10 cellular contexts compared by ENCODE assay signal in the genomic region with DNA sequence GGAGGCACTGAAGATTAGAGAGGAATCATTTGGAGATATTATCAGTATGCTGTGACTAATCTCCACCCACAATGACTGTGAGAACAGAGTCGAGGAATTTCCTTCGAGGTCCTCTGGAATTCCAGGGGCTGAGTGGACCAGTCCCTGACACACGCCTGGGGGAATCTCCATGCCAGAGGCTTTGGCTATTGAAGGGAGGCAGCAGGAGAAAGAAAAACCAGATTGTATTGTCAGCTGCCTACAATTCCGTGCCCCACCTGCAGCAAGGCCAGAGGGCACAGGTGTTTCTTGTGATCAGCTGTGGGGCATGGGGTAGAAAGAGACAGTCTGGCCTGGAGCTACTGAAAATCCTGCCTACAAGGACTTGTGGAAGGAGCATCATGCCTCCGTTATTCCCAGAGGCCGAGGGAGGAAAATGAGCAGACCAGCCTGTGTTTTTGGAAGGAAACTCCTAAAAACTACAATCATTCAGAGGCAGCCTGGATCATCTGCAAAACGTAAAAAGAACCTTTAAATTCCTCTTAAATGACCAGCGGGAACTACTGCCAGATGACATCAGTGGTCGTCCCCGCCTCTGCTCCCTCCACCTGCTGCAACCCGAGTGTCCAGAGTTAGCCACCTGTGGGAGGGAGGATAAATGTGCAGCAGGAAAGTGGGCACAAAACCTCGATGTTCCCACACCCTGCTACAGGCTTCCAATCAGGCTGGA. TPM values are rescaled to one million over a fixed set of nuclear protein-coding genes. Genes with fewer than 3 reads are reported as not detected.
A peak's percentile ranks its signal among the peaks of the same experiment; 100 is the strongest.
DNase-seq lines count a peak whose midpoint lies in the region; ATAC-seq and TF ChIP-seq lines count a peak whose summit lies in the region.
"Had no signal": no experiment of that assay in that cellular context is flagged by ENCODE, and none has a peak within 500 bp of the region (broad histone marks: within the 10 kb centered on the region; RNA-seq: fewer than 3 reads in every experiment).

No MANE protein-coding gene starts in this region.

- H3K79me2 ChIP-seq in mesendoderm (ENCODE audit: control insufficient read depth, insufficient read depth, low read length), result no peaks in the 10 kb centered on the region

- BruUV-seq in Caco-2 (replicated peaks; lab: Mats Ljungman, UMichigan), result no TSS peak

- no peak overlapping the region for H3K9ac ChIP-seq in mesendoderm (ENCODE audit: low read length)

- H3K27me3 Mint-ChIP-seq in Caco-2 (ENCODE audit: insufficient read depth, unreplicated experiment), result no peaks in the 10 kb centered on the region

- peaks cover 12% of the 10 kb centered on the region for H3K4me1 Mint-ChIP-seq in Caco-2 (ENCODE audit: low read depth, unreplicated experiment)

- no peak overlapping the region for H3K18ac ChIP-seq in mesendoderm (ENCODE audit: low read length)

- peak overlapping the region; percentile 41 for H3K4me3 Mint-ChIP-seq in Caco-2 (ENCODE audit: unreplicated experiment)

- no CpG with 5 or more reads among the region's 12 CpGs for WGBS in mesendoderm (ENCODE audit: extremely low coverage, insufficient coverage, low lambda C conversion rate)

- H3K27ac ChIP-seq in mesendoderm (ENCODE audit: low read depth, low read length), result no peak overlapping the region
- H3K27ac ChIP-seq: SK-N-MC had no signal

- H3K4me1 ChIP-seq in Caco-2 (peaks cover 29% of the 10 kb centered on the region), mesendoderm (ENCODE audit: control insufficient read depth, low read depth, low read length) (peaks cover 3% of the 10 kb centered on the region)

- no peak overlapping the region for H2BK120ac ChIP-seq in mesendoderm (ENCODE audit: low read depth, low read length)

- H3K23ac ChIP-seq in mesendoderm (ENCODE audit: low read length), result no peak overlapping the region

- no peak overlapping the region for H2BK5ac ChIP-seq in mesendoderm (ENCODE audit: low read length)

- POLR2A ChIA-PET in Caco-2 (lab: Charles Lee), result no interaction called here

- no peak overlapping the region for H2BK15ac ChIP-seq in mesendoderm (replicated peaks; ENCODE audit: low read depth)

- no peaks in the 10 kb centered on the region for H3K36me3 Mint-ChIP-seq in Caco-2 (ENCODE audit: insufficient read depth, unreplicated experiment)

- H3K56ac ChIP-seq in mesendoderm (ENCODE audit: low read length), result no peak overlapping the region

- CTCF ChIA-PET in Caco-2 (lab: Charles Lee), result interaction anchor here (1.6 kb wide), 1 partner anchor 13 kb away, joined by 3 read pairs; no protein-coding TSS in a partner anchor

- H3K27ac Mint-ChIP-seq in Caco-2 (ENCODE audit: unreplicated experiment), result peak overlapping the region; percentile 46

- H3K4me3 ChIP-seq in Caco-2 (ENCODE audit: low read depth, low read length), result no peak overlapping the region
- no peak overlapping the region for H3K4me3 ChIP-seq in cardiac fibroblast (replicated peaks in 1 of 2; ENCODE audit: low read depth in 2 of 2, low read length in 2 of 2)
- no peak overlapping the region for H3K4me3 ChIP-seq in mesendoderm (ENCODE audit: low read length)
- H3K4me3 ChIP-seq: SK-N-MC had no signal

- no peaks in the 10 kb centered on the region for H3K36me3 ChIP-seq in Caco-2 (ENCODE audit: control insufficient read depth, insufficient read depth, low read length)
- no peaks in the 10 kb centered on the region for H3K36me3 ChIP-seq in mesendoderm (ENCODE audit: control insufficient read depth, insufficient read depth, low read length)

- no peak for ATAC-seq in GM19455 (IDR thresholded peaks at IDR 0.05; ENCODE audit: unreplicated experiment)

- H2AK5ac ChIP-seq in mesendoderm (ENCODE audit: low read length), result no peak overlapping the region

- H3K4ac ChIP-seq in mesendoderm (ENCODE audit: low read depth, low read length), result no peak overlapping the region

- no peak for TF ChIP-seq CTCF in Caco-2 (IDR thresholded peaks at IDR 0.05; ENCODE audit: insufficient read depth in 1 of 2, low read depth in 1 of 2, low read length in 1 of 2, severe bottlenecking in 1 of 2, unreplicated experiment in 1 of 2)
- no peak for TF ChIP-seq CTCF in cardiac fibroblast (IDR thresholded peaks at IDR 0.05; ENCODE audit: low read depth, low read length)

- no peak overlapping the region for H4K8ac ChIP-seq in mesendoderm (ENCODE audit: low read depth, low read length)

- H3K9me3 ChIP-seq in Caco-2, result no peaks in the 10 kb centered on the region

- no peaks in the 10 kb centered on the region for H3K79me1 ChIP-seq in mesendoderm (ENCODE audit: low read length)

- H3K4me2 ChIP-seq in mesendoderm (ENCODE audit: low read length), result no peak overlapping the region

- H3K27me3 ChIP-seq in Caco-2 (replicated peaks; ENCODE audit: control insufficient read depth, insufficient read depth, low read length), result no peaks in the 10 kb centered on the region
- no peaks in the 10 kb centered on the region for H3K27me3 ChIP-seq in mesendoderm (ENCODE audit: insufficient read depth, low read length, poor library complexity)

- DNase-seq in Caco-2, result peak; percentile 77 to 90
- DNase-seq in M059J (ENCODE audit: low read depth), result peak; percentile 96
- peak; percentile 64 to 88 for DNase-seq in cardiac fibroblast (ENCODE audit: low read depth in 2 of 2)
- peak; percentile 96 for DNase-seq in mesendoderm
- DNase-seq in Kasumi-1 (lab: John Stamatoyannopoulos, UW), result no peak
- no peak for DNase-seq in germinal center (ENCODE audit: low spot score)
- DNase-seq in DMS153 (lab: John Stamatoyannopoulos, UW), result no peak
- DNase-seq: cerebellar nuclear complex had no signal

- no peaks in the 10 kb centered on the region for H3K9me3 Mint-ChIP-seq in Caco-2 (ENCODE audit: unreplicated experiment)

- intact Hi-C loops in Caco-2 (cut with micrococcal nuclease; ENCODE audit: unreplicated experiment), result no loop called here

- H4K5ac ChIP-seq in mesendoderm (ENCODE audit: low read length), result no peak overlapping the region

RNA-seq across cellular contexts. Expression of a gene that starts 25.4 kb away (rescaled TPM):
- total RNA-seq in Caco-2 (2022), result 46.7 and 52.3 TPM in 2 replicates
- 4.1 and 7.6 TPM in 2 replicates for total RNA-seq in M059J (2014; rRNA removed; shearing (Covaris generic))
- polyA plus RNA-seq in mesendoderm (2013, experiment 1 of 2), result 41.0 TPM
- polyA plus RNA-seq in mesendoderm (2013, experiment 2 of 2), result 39.0 TPM

Comparison
In these comparisons a context has a peak if more than half of its experiments do, and no peak if none do; other contexts are left out.
1. DNase-seq: peak in Caco-2 (2 of 2), M059J (single experiment), cardiac fibroblast (2 of 2) and mesendoderm (single experiment); none in Kasumi-1 (0 of 2), germinal center (single experiment) and DMS153 (single experiment).